ENCODE assay signal across 25 cellular contexts in the genomic region with DNA sequence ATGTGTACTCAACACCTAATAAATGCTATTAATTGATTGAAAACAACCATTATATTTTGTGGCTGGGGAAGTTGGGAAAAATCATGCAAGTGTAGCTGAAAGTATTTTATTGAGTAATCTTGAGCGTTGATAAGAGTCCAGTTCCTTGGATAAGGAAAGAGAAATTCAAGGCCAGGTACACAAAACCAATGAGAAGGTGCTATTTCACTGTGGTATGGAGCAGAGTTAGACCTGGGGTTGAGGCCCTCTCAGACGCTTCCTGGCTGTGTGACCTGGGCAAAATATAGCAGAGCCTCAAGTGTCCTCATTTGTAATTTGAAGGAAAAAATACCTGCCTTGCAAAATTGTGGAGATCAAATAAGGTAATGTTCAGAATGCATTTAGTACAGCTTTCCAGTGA.
"Had no signal": no experiment of that assay in that cellular context is flagged by ENCODE, and none has a peak within 500 bp of the region (broad histone marks: within the 10 kb centered on the region; RNA-seq: fewer than 3 reads in every experiment).

No MANE protein-coding gene starts in this region.

- FAIRE-seq: colon, endothelial cell of umbilical vein, frontal cortex, islet of Langerhans had no signal

- H3K36me3 ChIP-seq: prostate gland, stomach, suprapubic skin, transverse colon, vagina had no signal

- H3K9me3 Mint-ChIP-seq: activated CD8-positive, alpha-beta T cell treated with anti-CD3 and anti-CD28 coated beads for 36 hours; activated naive CD8-positive, alpha-beta T cell treated with anti-CD3 and anti-CD28 coated beads, Interleukin-2, amount 50 U/mL, for 24 hours; activated T-helper 1 cell treated with anti-CD3 and anti-CD28 coated beads, Interleukin-12 subunit alpha, Interleukin-12 subunit beta, Interleukin-2, Interleukin-4 antibody, amounts not matched to agents 30 ng/mL and 10 ng/mL and 1 ng/mL, durations not matched to agents 14 hours and 24 hours and 36 hours; nephron progenitor cell; T-helper 2 cell treated with Interferon-gamma antibody and Interleukin-4, amounts not matched to agents 5 μg/mL and 100 μg/mL, for 36 hours had no signal

- H3K27me3 ChIP-seq: stomach, suprapubic skin, transverse colon, vagina had no signal

- H3K27me3 Mint-ChIP-seq: activated CD4-positive, alpha-beta T cell treated with anti-CD3 and anti-CD28 coated beads, Interleukin-2, amount 10 ng/mL, durations not matched to agents 7 days and 5 days; activated CD8-positive, alpha-beta T cell treated with anti-CD3 and anti-CD28 coated beads for 36 hours; activated naive CD8-positive, alpha-beta T cell treated with anti-CD3 and anti-CD28 coated beads, Interleukin-2, amount 50 U/mL, for 24 hours; T-cell had no signal

- H3K4me3 ChIP-seq: prostate gland, stomach, suprapubic skin, transverse colon, vagina had no signal

- H3K9me3 ChIP-seq: prostate gland, stomach, suprapubic skin, transverse colon, vagina had no signal

- H3K4me3 Mint-ChIP-seq: activated CD4-positive, alpha-beta T cell treated with anti-CD3 and anti-CD28 coated beads, Interleukin-2, amount 10 ng/mL, durations not matched to agents 7 days and 5 days; activated CD8-positive, alpha-beta T cell treated with anti-CD3 and anti-CD28 coated beads for 36 hours; activated naive CD8-positive, alpha-beta T cell treated with anti-CD3 and anti-CD28 coated beads, Interleukin-2, amount 50 U/mL, for 24 hours; activated T-helper 1 cell treated with anti-CD3 and anti-CD28 coated beads, Interleukin-12 subunit alpha, Interleukin-12 subunit beta, Interleukin-2, Interleukin-4 antibody, amounts not matched to agents 30 ng/mL and 10 ng/mL and 1 ng/mL, durations not matched to agents 14 hours and 24 hours and 36 hours; nephron progenitor cell; T-cell; T-helper 2 cell treated with Interferon-gamma antibody and Interleukin-4, amounts not matched to agents 5 μg/mL and 100 μg/mL, for 36 hours had no signal

- DNase-seq: activated CD4-positive, alpha-beta T cell treated with anti-CD3 and anti-CD28 coated beads, Interleukin-2, amount 10 ng/mL, durations not matched to agents 7 days and 5 days; activated CD8-positive, alpha-beta T cell treated with anti-CD3 and anti-CD28 coated beads for 36 hours; activated gamma-delta T cell; activated naive CD4-positive, alpha-beta T cell treated with anti-CD3 and anti-CD28 coated beads, Interleukin-2, amount 50 U/mL, for 16 hours; activated naive CD8-positive, alpha-beta T cell treated with anti-CD3 and anti-CD28 coated beads, Interleukin-2, amount 50 U/mL, for 24 hours; central memory CD4-positive, alpha-beta T cell; effector memory CD4-positive, alpha-beta T cell; head of caudate nucleus; nephron progenitor cell; stimulated activated CD4-positive, alpha-beta T cell treated with anti-CD3 and anti-CD28 coated beads, Interleukin-12 subunit alpha, Interleukin-12 subunit beta, amount 100 ng/mL, for 4 hours; stomach; T-cell; transverse colon had no signal

- ATAC-seq: activated CD4-positive, CD25-positive, alpha-beta regulatory T cell treated with anti-CD3 and anti-CD28 coated beads, Interleukin-2, amount 50 U/mL, for 24 hours; activated CD8-positive, alpha-beta T cell treated with anti-CD3 and anti-CD28 coated beads for 36 hours; activated naive CD8-positive, alpha-beta T cell treated with anti-CD3 and anti-CD28 coated beads, Interleukin-2, amount 50 U/mL, for 24 hours; esophagus mucosa; T-cell had no signal

- H3K4me1 ChIP-seq: prostate gland had no signal

- H3K27ac ChIP-seq: prostate gland, suprapubic skin, transverse colon, vagina, VCaP had no signal

- H3K27ac Mint-ChIP-seq: activated CD4-positive, alpha-beta T cell treated with anti-CD3 and anti-CD28 coated beads, Interleukin-2, amount 10 ng/mL, durations not matched to agents 7 days and 5 days; activated CD8-positive, alpha-beta T cell treated with anti-CD3 and anti-CD28 coated beads for 36 hours; activated naive CD8-positive, alpha-beta T cell treated with anti-CD3 and anti-CD28 coated beads, Interleukin-2, amount 50 U/mL, for 24 hours; activated T-helper 1 cell treated with anti-CD3 and anti-CD28 coated beads, Interleukin-12 subunit alpha, Interleukin-12 subunit beta, Interleukin-2, Interleukin-4 antibody, amounts not matched to agents 30 ng/mL and 10 ng/mL and 1 ng/mL, durations not matched to agents 14 hours and 24 hours and 36 hours; nephron progenitor cell; T-cell; T-helper 2 cell treated with Interferon-gamma antibody and Interleukin-4, amounts not matched to agents 5 μg/mL and 100 μg/mL, for 36 hours had no signal
